ENCODE assay signal across 35 cellular contexts in the genomic region with DNA sequence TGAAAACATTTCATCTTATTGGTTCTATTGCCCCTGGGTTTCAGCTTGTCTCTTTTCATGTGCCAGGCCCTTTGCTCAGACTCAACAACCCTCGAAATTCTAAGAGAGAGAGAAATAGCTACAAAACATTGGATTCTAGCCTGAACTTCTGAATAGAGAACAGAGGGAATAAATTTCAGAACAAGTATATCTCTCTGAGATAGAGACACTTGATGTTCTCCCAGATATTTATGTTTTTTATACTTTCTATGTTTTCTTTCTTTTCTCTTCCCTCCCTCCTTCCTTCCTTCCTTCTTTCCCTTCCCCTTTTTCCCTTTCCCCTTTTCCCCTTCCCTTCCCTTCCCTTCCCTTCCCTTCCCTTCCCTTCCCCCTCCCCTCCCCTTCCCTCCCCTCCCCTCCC.
"Had no signal": no experiment of that assay in that cellular context is flagged by ENCODE, and none has a peak within 500 bp of the region (broad histone marks: within the 10 kb centered on the region; RNA-seq: fewer than 3 reads in every experiment).

No MANE protein-coding gene starts in this region.

- H3K27me3 ChIP-seq: MG63 had no signal

- DNase-seq: Karpas-422, Kasumi-1, MG63, MM.1S, MV-4-11, NCI-H1048, NCI-H1092, NCI-H1092 treated with DMSO at 0.1 percent for 48 hours, NCI-H1105, NCI-H1105 treated with DMSO at 0.1 percent for 48 hours, NCI-H1417, NCI-H1417 treated with DMSO at 0.1 percent for 48 hours, NCI-H1436, NCI-H1436 treated with DMSO at 0.1 percent for 48 hours, NCI-H146, NCI-H1694, NCI-H1694 treated with DMSO at 0.1 percent for 48 hours, NCI-H187, NCI-H187 treated with DMSO at 0.1 percent for 48 hours, NCI-H1930, NCI-H2029, NCI-H2029 treated with DMSO at 0.1 percent for 48 hours, NCI-H2081, NCI-H2081 treated with DMSO at 0.1 percent for 48 hours, NCI-H2107, NCI-H2171, NCI-H2171 treated with DMSO at 0.1 percent for 48 hours, NCI-H2227 treated with DMSO at 0.1 percent for 48 hours, NCI-H226, NCI-H345, NCI-H446, NCI-H446 treated with DMSO at 0.1 percent for 48 hours, NCI-H510A, NCI-H510A treated with DMSO at 0.1 percent for 48 hours, NCI-H524 had no signal

- H3K4me3 ChIP-seq: MG63 had no signal

- H3K9me3 ChIP-seq: MG63 had no signal

- H3K36me3 ChIP-seq: MG63 had no signal
